Comparison of ENCODE assay signal across 9 cellular contexts in genomic region chr17:48577330-48577945, GRCh38. TPM values are rescaled to one million over a fixed set of nuclear protein-coding genes. Genes with fewer than 3 reads are reported as not detected.
DNase-seq lines count a peak whose midpoint lies in the region; TF ChIP-seq lines count a peak whose summit lies in the region.
"Had no signal": no experiment of that assay in that cellular context is flagged by ENCODE, and none has a peak within 500 bp of the region (broad histone marks: within the 10 kb centered on the region; RNA-seq: fewer than 3 reads in every experiment).

No MANE protein-coding gene starts in this region.

- TF ChIP-seq CTCF in GM12865 (IDR thresholded peaks at IDR 0.05; ENCODE audit: insufficient read depth, low read depth, low read length, missing control alignments) (no peak), coronary artery (IDR thresholded peaks at IDR 0.05) (no peak), osteoblast (IDR thresholded peaks at IDR 0.05; ENCODE audit: extremely low read depth, low read depth, low read length) (no peak), glutamatergic neuron (IDR thresholded peaks at IDR 0.05; ENCODE audit: partially characterized antibody, unreplicated experiment) (no peak)

- H3K27me3 ChIP-seq in MG63 = no peaks in the 10 kb centered on the region
- H3K27me3 ChIP-seq in osteoblast (ENCODE audit: insufficient read depth, low read length) = peaks cover 97% of the 10 kb centered on the region

- no peaks in the 10 kb centered on the region for H3K79me2 ChIP-seq in osteoblast (ENCODE audit: insufficient read depth, low read length)

- H2AFZ ChIP-seq in osteoblast (ENCODE audit: low read length) = no peak overlapping the region

- H4K20me1 ChIP-seq in osteoblast (ENCODE audit: insufficient read depth, low read length) = no peaks in the 10 kb centered on the region

- H3K9me3 Mint-ChIP-seq in glutamatergic neuron (ENCODE audit: unreplicated experiment) = peaks cover 19% of the 10 kb centered on the region

- H3K4me2 ChIP-seq in osteoblast (ENCODE audit: insufficient read depth, low read length) = peak overlapping the region; percentile 67

- no peak overlapping the region for H3K4me3 Mint-ChIP-seq in glutamatergic neuron (ENCODE audit: unreplicated experiment)

- no peak overlapping the region for H3K27ac Mint-ChIP-seq in glutamatergic neuron (ENCODE audit: unreplicated experiment)

- H3K4me3 ChIP-seq in GM12865 (ENCODE audit: low read depth, low read length) = peak overlapping the region; percentile 70
- H3K4me3 ChIP-seq in MG63 = peak overlapping the region; percentile 61
- H3K4me3 ChIP-seq in coronary artery = peak overlapping the region; percentile 82
- H3K4me3 ChIP-seq in osteoblast (ENCODE audit: insufficient read depth, low read length) = peak overlapping the region; percentile 54

- no peaks in the 10 kb centered on the region for H3K36me3 Mint-ChIP-seq in glutamatergic neuron (ENCODE audit: unreplicated experiment)

- H3K27me3 Mint-ChIP-seq in glutamatergic neuron (ENCODE audit: unreplicated experiment) = peaks cover 54% of the 10 kb centered on the region

- peaks cover 13% of the 10 kb centered on the region for H3K36me3 ChIP-seq in MG63
- no peaks in the 10 kb centered on the region for H3K36me3 ChIP-seq in osteoblast (ENCODE audit: insufficient read depth, low read length)

- DNase-seq in GM12865 (ENCODE audit: low read depth) (no peak), MG63 (peak; percentile 68), coronary artery (ENCODE audit: low spot score) (no peak), osteoblast (ENCODE audit: insufficient read length, low spot score, missing footprints) (no peak), DMS153 (lab: John Stamatoyannopoulos, UW) (no peak), NCI-H1694 (lab: John Stamatoyannopoulos, UW) (no peak), glutamatergic neuron (no peak)
- DNase-seq in activated CD4-positive, CD25-positive, alpha-beta regulatory T cell (lab: John Stamatoyannopoulos, UW) = no peak

- H3K4me1 ChIP-seq in osteoblast (ENCODE audit: insufficient read depth, low read length) = no peaks in the 10 kb centered on the region

- H3K9me3 ChIP-seq in MG63 (no peaks in the 10 kb centered on the region), osteoblast (ENCODE audit: low read depth, low read length) (no peaks in the 10 kb centered on the region)

- H3K4me1 Mint-ChIP-seq in glutamatergic neuron (ENCODE audit: low read depth, unreplicated experiment) = no peaks in the 10 kb centered on the region

- H3K27ac ChIP-seq in coronary artery (peak overlapping the region; percentile 42 to 88), osteoblast (ENCODE audit: low read depth, low read length) (no peak overlapping the region)
- H3K27ac ChIP-seq: HL-60 had no signal

RNA-seq across cellular contexts. Expression of gene HOXB4, which starts 0.7 kb away (rescaled TPM):
- 0.86 and 4.2 TPM in 2 replicates for total RNA-seq in MG63 (2014; rRNA removed; shearing (Covaris generic); ENCODE audit: low replicate concordance)
- total RNA-seq in osteoblast (0.29 and 0.36 TPM in 2 replicates), glutamatergic neuron (ENCODE audit: unreplicated experiment) (not detected)

RNA-seq across cellular contexts. Expression of gene HOXB3, which starts 12.6 kb away (rescaled TPM):
- total RNA-seq in MG63 (2014; rRNA removed; shearing (Covaris generic); ENCODE audit: low replicate concordance) = 2.1 and 4.6 TPM in 2 replicates
- total RNA-seq in osteoblast = 1.5 and 1.8 TPM in 2 replicates
- total RNA-seq in glutamatergic neuron (ENCODE audit: unreplicated experiment) = not detected

RNA-seq across cellular contexts. Expression of gene HOXB5, which starts 16.1 kb away (rescaled TPM):
- not detected in 2 replicates for total RNA-seq in MG63 (2014; rRNA removed; shearing (Covaris generic); ENCODE audit: low replicate concordance)
- total RNA-seq in osteoblast = not detected in 2 replicates
- not detected for total RNA-seq in glutamatergic neuron (ENCODE audit: unreplicated experiment)

RNA-seq across cellular contexts. Expression of gene HOXB6, which starts 27.3 kb away (rescaled TPM):
- total RNA-seq in MG63 (2014; rRNA removed; shearing (Covaris generic); ENCODE audit: low replicate concordance) = 7.0 and 7.7 TPM in 2 replicates
- total RNA-seq in osteoblast (0.59 and 0.72 TPM in 2 replicates), glutamatergic neuron (ENCODE audit: unreplicated experiment) (not detected)

RNA-seq across cellular contexts. Expression of gene HOXB2, which starts 32.5 kb away (rescaled TPM):
- total RNA-seq in MG63 (2014; rRNA removed; shearing (Covaris generic); ENCODE audit: low replicate concordance) = 7.2 and 16.0 TPM in 2 replicates
- total RNA-seq in osteoblast (2.1 and 3.3 TPM in 2 replicates), glutamatergic neuron (ENCODE audit: unreplicated experiment) (12.7 TPM)
